ENCODE assay signal across 1 cellular context in the genomic region with DNA sequence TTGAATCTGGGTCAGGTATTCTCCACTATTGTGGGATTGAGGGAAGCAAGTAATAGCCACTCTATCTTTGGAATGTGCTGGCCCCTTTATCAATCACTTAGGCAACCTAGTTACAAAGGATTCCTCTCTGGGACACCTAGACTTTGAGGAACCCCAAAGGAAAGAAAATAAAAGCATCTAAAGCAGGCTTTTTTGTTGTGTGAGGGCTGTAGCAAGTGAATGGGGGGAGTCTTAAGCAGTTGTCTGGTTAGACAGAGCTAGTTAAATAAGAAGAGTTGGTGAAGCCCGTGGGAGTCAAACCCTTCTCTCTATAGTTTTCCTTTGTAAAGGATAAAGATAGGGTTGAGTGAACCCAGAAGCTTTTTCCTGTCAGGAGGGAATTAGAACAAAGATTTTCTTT.
TF ChIP-seq lines count a peak whose summit lies in the region.

No MANE protein-coding gene starts in this region.

TF ChIP-seq in GM23338, 12 proteins besides CTCF, POLR2A, EP300 and RAD21 (continued from another document):
- TF ChIP-seq REST (IDR thresholded peaks at IDR 0.05; ENCODE audit: unreplicated experiment) (no peak), ZNF331 (CRISPR knock-in tag; IDR thresholded peaks at IDR 0.05; ENCODE audit: low read depth) (no peak), ETS1 (IDR thresholded peaks at IDR 0.05) (no peak), EZH2 (IDR thresholded peaks at IDR 0.05; ENCODE audit: low read depth, unreplicated experiment) (no peak), ZNF462 (CRISPR knock-in tag; IDR thresholded peaks at IDR 0.05) (no peak), POLR2AphosphoS5 (IDR thresholded peaks at IDR 0.05; ENCODE audit: low read depth) (no peak), EZH2phosphoT487 (IDR thresholded peaks at IDR 0.05; ENCODE audit: unreplicated experiment) (no peak), CREB1 (CRISPR knock-in tag; IDR thresholded peaks at IDR 0.05; ENCODE audit: low read depth) (no peak), ZNF114 (CRISPR knock-in tag; IDR thresholded peaks at IDR 0.05) (no peak), NANOG (IDR thresholded peaks at IDR 0.05; ENCODE audit: borderline replicate concordance) (no peak)
TF ChIP-seq in GM23338: peak in this region for 0.
